Comparison of ENCODE assay signal across 29 cellular contexts in genomic region chr14:44720707-44721106, GRCh38.
"Had no signal": no experiment of that assay in that cellular context is flagged by ENCODE, and none has a peak within 500 bp of the region (broad histone marks: within the 10 kb centered on the region; RNA-seq: fewer than 3 reads in every experiment).

No MANE protein-coding gene starts in this region.

- H3K36me3 ChIP-seq: brain microvascular endothelial cell, cardiac muscle cell, esophagus muscularis mucosa had no signal

- H3K4me1 ChIP-seq: esophagus muscularis mucosa had no signal

- ATAC-seq: activated CD4-positive, alpha-beta T cell treated with anti-CD3 and anti-CD28 coated beads for 36 hours; activated CD8-positive, alpha-beta T cell treated with anti-CD3 and anti-CD28 coated beads for 36 hours; activated T-cell treated with anti-CD3 and anti-CD28 coated beads, Interleukin-2, amount 50 U/mL, for 4 hours; activated T-helper 17 cell treated with anti-CD3 and anti-CD28 coated beads, Interleukin-2, amount 50 U/mL, for 72 hours had no signal

- H3K27ac ChIP-seq: brain microvascular endothelial cell, cardiac muscle cell, coronary artery, dorsolateral prefrontal cortex, esophagus muscularis mucosa had no signal

- H3K4me3 ChIP-seq: cardiac muscle cell, coronary artery, dorsolateral prefrontal cortex, esophagus muscularis mucosa had no signal

- DNase-seq: activated CD4-positive, alpha-beta T cell treated with anti-CD3 and anti-CD28 coated beads for 36 hours; activated CD4-positive, alpha-beta T cell treated with anti-CD3 and anti-CD28 coated beads, Interleukin-2, amount 10 ng/mL, durations not matched to agents 7 days and 5 days; activated CD4-positive, alpha-beta T cell treated with anti-CD3 and anti-CD28 coated beads, Interleukin-2, amount 50 U/mL, for 4 hours; activated CD4-positive, CD25-positive, alpha-beta regulatory T cell; activated CD4-positive, CD25-positive, alpha-beta regulatory T cell treated with anti-CD3 and anti-CD28 coated beads, Interleukin-2, amount 50 U/mL, for 72 hours; activated CD8-positive, alpha-beta memory T cell treated with anti-CD3 and anti-CD28 coated beads for 24 hours; activated CD8-positive, alpha-beta T cell treated with anti-CD3 and anti-CD28 coated beads for 36 hours; activated effector memory CD4-positive, alpha-beta T cell treated with Interleukin-2 at 50 U/mL for 16 hours; activated gamma-delta T cell treated with Interleukin-2 at 50 U/mL for 16 hours; activated naive CD4-positive, alpha-beta T cell treated with anti-CD3 and anti-CD28 coated beads, Interleukin-2, amount 50 U/mL, for 16 hours; activated naive CD4-positive, alpha-beta T cell treated with Interleukin-2 at 50 U/mL for 16 hours; activated T-cell treated with anti-CD3 and anti-CD28 coated beads, Interleukin-2, amount 50 U/mL, for 4 hours; amniotic stem cell; anterior cingulate cortex; brain microvascular endothelial cell; central memory CD4-positive, alpha-beta T cell; cerebellar nuclear complex; dorsolateral prefrontal cortex; effector memory CD4-positive, alpha-beta T cell; endodermal cell; erythroblast; head of caudate nucleus; T-helper 2 cell had no signal

- H3K27me3 ChIP-seq: brain microvascular endothelial cell, cardiac muscle cell, dorsolateral prefrontal cortex, esophagus muscularis mucosa had no signal

- FAIRE-seq: astrocyte, frontal cortex had no signal
